ENCODE assay signal across 9 cellular contexts in genomic region chr22:35961480-35961902, GRCh38.
DNase-seq lines count a peak whose midpoint lies in the region; ATAC-seq and TF ChIP-seq lines count a peak whose summit lies in the region.
"Had no signal": no experiment of that assay in that cellular context is flagged by ENCODE, and none has a peak within 500 bp of the region (broad histone marks: within the 10 kb centered on the region; RNA-seq: fewer than 3 reads in every experiment).

No MANE protein-coding gene starts in this region.

- no peak overlapping the region for H2AFZ ChIP-seq in neural progenitor cell (replicated peaks)

- H3K4me3 Mint-ChIP-seq in neural progenitor cell = peak overlapping the region; percentile 84
- no peak overlapping the region for H3K4me3 Mint-ChIP-seq in activated naive CD8-positive, alpha-beta T cell treated with anti-CD3 and anti-CD28 coated beads, Interleukin-2, amount 50 U/mL, for 24 hours
- H3K4me3 Mint-ChIP-seq: activated naive CD4-positive, alpha-beta T cell treated with anti-CD3 and anti-CD28 coated beads, Interleukin-2, amount 50 U/mL, for 24 hours had no signal

- H3K4me3 ChIP-seq in neural progenitor cell = peak overlapping the region; percentile 34

- H3K9me3 ChIP-seq in neural progenitor cell (ENCODE audit: low read depth) = no peaks in the 10 kb centered on the region

- no peak for TF ChIP-seq CTCF in neural progenitor cell (IDR thresholded peaks at IDR 0.05)

- H3K27me3 ChIP-seq in neural progenitor cell = no peaks in the 10 kb centered on the region

- H3K27me3 Mint-ChIP-seq in neural progenitor cell (ENCODE audit: insufficient read depth, low read depth) = no peaks in the 10 kb centered on the region
- peaks cover 5% of the 10 kb centered on the region for H3K27me3 Mint-ChIP-seq in activated naive CD8-positive, alpha-beta T cell treated with anti-CD3 and anti-CD28 coated beads, Interleukin-2, amount 50 U/mL, for 24 hours
- H3K27me3 Mint-ChIP-seq: activated naive CD4-positive, alpha-beta T cell treated with anti-CD3 and anti-CD28 coated beads, Interleukin-2, amount 50 U/mL, for 24 hours had no signal

- DNase-seq in D341Med (ENCODE audit: low spot score) = peak; percentile 31
- peak; percentile 76 for DNase-seq in NCI-H748 (lab: John Stamatoyannopoulos, UW; ENCODE audit: unreplicated experiment)
- peak; percentile 22 for DNase-seq in fibroblast of the conjunctiva (ENCODE audit: low read depth)
- DNase-seq in neural progenitor cell (ENCODE audit: low spot score) = peak; percentile 86
- no peak for DNase-seq in T-helper 9 cell
- DNase-seq in activated CD4-positive, alpha-beta T cell treated with anti-CD3 and anti-CD28 coated beads for 48 hours = no peak
- no peak for DNase-seq in NCI-H446 (lab: John Stamatoyannopoulos, UW)
- DNase-seq in activated naive CD8-positive, alpha-beta T cell treated with anti-CD3 and anti-CD28 coated beads, Interleukin-2, amount 50 U/mL, for 24 hours = no peak

- H3K4me1 Mint-ChIP-seq in neural progenitor cell = peaks cover 35% of the 10 kb centered on the region
- no peaks in the 10 kb centered on the region for H3K4me1 Mint-ChIP-seq in activated naive CD8-positive, alpha-beta T cell treated with anti-CD3 and anti-CD28 coated beads, Interleukin-2, amount 50 U/mL, for 24 hours
- H3K4me1 Mint-ChIP-seq: activated naive CD4-positive, alpha-beta T cell treated with anti-CD3 and anti-CD28 coated beads, Interleukin-2, amount 50 U/mL, for 24 hours had no signal

- peaks cover 2% of the 10 kb centered on the region for H3K36me3 Mint-ChIP-seq in neural progenitor cell
- no peaks in the 10 kb centered on the region for H3K36me3 Mint-ChIP-seq in activated naive CD8-positive, alpha-beta T cell treated with anti-CD3 and anti-CD28 coated beads, Interleukin-2, amount 50 U/mL, for 24 hours (ENCODE audit: low read depth)
- H3K36me3 Mint-ChIP-seq: activated naive CD4-positive, alpha-beta T cell treated with anti-CD3 and anti-CD28 coated beads, Interleukin-2, amount 50 U/mL, for 24 hours had no signal

- H3K27ac Mint-ChIP-seq in neural progenitor cell = peak overlapping the region; percentile 99
- H3K27ac Mint-ChIP-seq in activated naive CD8-positive, alpha-beta T cell treated with anti-CD3 and anti-CD28 coated beads, Interleukin-2, amount 50 U/mL, for 24 hours = no peak overlapping the region
- H3K27ac Mint-ChIP-seq: activated naive CD4-positive, alpha-beta T cell treated with anti-CD3 and anti-CD28 coated beads, Interleukin-2, amount 50 U/mL, for 24 hours had no signal

- peaks cover 100% of the 10 kb centered on the region for H3K79me2 ChIP-seq in neural progenitor cell (ENCODE audit: low read depth)

- no peak for ATAC-seq in activated naive CD8-positive, alpha-beta T cell treated with anti-CD3 and anti-CD28 coated beads, Interleukin-2, amount 50 U/mL, for 24 hours

- H3F3A ChIP-seq in neural progenitor cell (ENCODE audit: low read depth) = peaks cover 9% of the 10 kb centered on the region

- H3K9me3 Mint-ChIP-seq in neural progenitor cell = no peaks in the 10 kb centered on the region
- H3K9me3 Mint-ChIP-seq in activated naive CD8-positive, alpha-beta T cell treated with anti-CD3 and anti-CD28 coated beads, Interleukin-2, amount 50 U/mL, for 24 hours = no peaks in the 10 kb centered on the region
- H3K9me3 Mint-ChIP-seq: activated naive CD4-positive, alpha-beta T cell treated with anti-CD3 and anti-CD28 coated beads, Interleukin-2, amount 50 U/mL, for 24 hours had no signal

- peak overlapping the region; percentile 73 for H3K4me2 ChIP-seq in neural progenitor cell

- H3K4me1 ChIP-seq in neural progenitor cell = peaks cover 21% of the 10 kb centered on the region

- peak overlapping the region; percentile 19 for H3K27ac ChIP-seq in neural progenitor cell

- peaks cover 6% of the 10 kb centered on the region for H4K20me1 ChIP-seq in neural progenitor cell (ENCODE audit: low read depth)

- H3K9ac ChIP-seq in neural progenitor cell = no peak overlapping the region

- H3K36me3 ChIP-seq in neural progenitor cell = no peaks in the 10 kb centered on the region

Comparison
In these comparisons a context has a peak if more than half of its experiments do, and no peak if none do; other contexts are left out.
1. DNase-seq: peak in D341Med (single experiment), NCI-H748 (single experiment), fibroblast of the conjunctiva (single experiment) and neural progenitor cell (single experiment); none in T-helper 9 cell (single experiment), activated CD4-positive, alpha-beta T cell treated with anti-CD3 and anti-CD28 coated beads for 48 hours (single experiment), NCI-H446 (0 of 2) and activated naive CD8-positive, alpha-beta T cell treated with anti-CD3 and anti-CD28 coated beads, Interleukin-2, amount 50 U/mL, for 24 hours (single experiment).